13 cellular contexts compared by ENCODE assay signal in genomic region chr3:156551261-156551660, GRCh38. TPM values are rescaled to one million over a fixed set of nuclear protein-coding genes. Genes with fewer than 3 reads are reported as not detected.
DNase-seq lines count a peak whose midpoint lies in the region; ATAC-seq and TF ChIP-seq lines count a peak whose summit lies in the region.
"Had no signal": no experiment of that assay in that cellular context is flagged by ENCODE, and none has a peak within 500 bp of the region (broad histone marks: within the 10 kb centered on the region; RNA-seq: fewer than 3 reads in every experiment).

No MANE protein-coding gene starts in this region.

- WGBS in gastroesophageal sphincter (ENCODE audit: low coverage in 1 of 2), 2 donors = 62 to 80% methylated on average over 3 to 4 of the region's 4 CpGs

- H3K9me3 Mint-ChIP-seq in activated T-helper 17 cell treated with anti-CD3 and anti-CD28 coated beads, Interleukin-2, amount 50 U/mL, for 72 hours = no peaks in the 10 kb centered on the region
- H3K9me3 Mint-ChIP-seq: T-cell had no signal

- H3K36me3 ChIP-seq in left ventricle myocardium inferior (peaks cover 55% of the 10 kb centered on the region), gastroesophageal sphincter (peaks cover 0 to 51% of the 10 kb centered on the region in 2 donors), tibial artery (peaks cover 7 to 20% (median 9%) of the 10 kb centered on the region in 3 donors)

- H3K36me3 Mint-ChIP-seq in activated T-helper 17 cell treated with anti-CD3 and anti-CD28 coated beads, Interleukin-2, amount 50 U/mL, for 72 hours (ENCODE audit: low read depth) = peaks cover 80% of the 10 kb centered on the region

- no peaks in the 10 kb centered on the region for H3K27me3 Mint-ChIP-seq in activated T-helper 17 cell treated with anti-CD3 and anti-CD28 coated beads, Interleukin-2, amount 50 U/mL, for 72 hours
- H3K27me3 Mint-ChIP-seq: T-cell had no signal

- H3K4me1 ChIP-seq in left ventricle myocardium inferior (peaks cover 92% of the 10 kb centered on the region), gastroesophageal sphincter (peaks cover 15 to 81% (median 19%) of the 10 kb centered on the region in 3 donors), tibial artery (peaks cover 0 to 72% (median 27%) of the 10 kb centered on the region in 4 donors)

- H3K27me3 ChIP-seq in left ventricle myocardium inferior (ENCODE audit: low read depth) (no peaks in the 10 kb centered on the region), gastroesophageal sphincter (no peaks in the 10 kb centered on the region), tibial artery (no peaks in the 10 kb centered on the region)
- H3K27me3 ChIP-seq: ascending aorta, esophagus squamous epithelium, left lung had no signal

- no peak for TF ChIP-seq EP300 in gastroesophageal sphincter (IDR thresholded peaks at IDR 0.05)

- TF ChIP-seq POLR2A in gastroesophageal sphincter (IDR thresholded peaks at IDR 0.05) = no peak

- peaks cover 40% of the 10 kb centered on the region for H3K4me1 Mint-ChIP-seq in activated T-helper 17 cell treated with anti-CD3 and anti-CD28 coated beads, Interleukin-2, amount 50 U/mL, for 72 hours

- H3K4me3 Mint-ChIP-seq in activated T-helper 17 cell treated with anti-CD3 and anti-CD28 coated beads, Interleukin-2, amount 50 U/mL, for 72 hours = peak overlapping the region; percentile 87

- DNase-seq in left ventricle myocardium inferior = no peak
- DNase-seq in left ventricle myocardium superior = no peak
- no peak for DNase-seq in tibial artery
- DNase-seq in NCI-H526 (lab: John Stamatoyannopoulos, UW) = no peak
- DNase-seq in DMS79 treated with DMSO at 0.1 percent for 48 hours (lab: John Stamatoyannopoulos, UW) = no peak
- DNase-seq in middle frontal gyrus (ENCODE audit: extremely low spot score, low spot score) = no peak
- DNase-seq: esophagus squamous epithelium, left lung, NCI-H774, T-cell had no signal

- peak overlapping the region; percentile 91 for H3K27ac Mint-ChIP-seq in activated T-helper 17 cell treated with anti-CD3 and anti-CD28 coated beads, Interleukin-2, amount 50 U/mL, for 72 hours
- H3K27ac Mint-ChIP-seq: T-cell had no signal

- H3K9me3 ChIP-seq in left ventricle myocardium inferior (replicated peaks) (no peaks in the 10 kb centered on the region), gastroesophageal sphincter (no peaks in the 10 kb centered on the region), tibial artery (no peaks in the 10 kb centered on the region)
- H3K9me3 ChIP-seq: ascending aorta, esophagus squamous epithelium, left lung had no signal

- ATAC-seq in left ventricle myocardium superior = no peak
- no peak for ATAC-seq in activated T-helper 17 cell treated with anti-CD3 and anti-CD28 coated beads, Interleukin-2, amount 50 U/mL, for 72 hours (replicated peaks)
- ATAC-seq in gastroesophageal sphincter = no peak
- ATAC-seq: left lung, T-cell had no signal

- intact Hi-C loops in left ventricle myocardium inferior (cut with micrococcal nuclease) (loop anchor here (10.0 kb wide), 1 partner anchor 124 kb away; the partner anchor contains the start of gene TIPARP), left ventricle myocardium superior (cut with micrococcal nuclease) (loop anchor here (5.0 to 10.0 kb wide), 2 partner anchors 274 to 536 kb away; partner anchors contain the start of gene LEKR1), tibial artery (cut with DNase I; ENCODE audit: low total_unique reads) (loop anchor here (5.0 to 10.0 kb wide), 3 partner anchors 124 to 581 kb away; partner anchors contain the start of genes LEKR1 and TIPARP)

- peak overlapping the region; percentile 96 for H3K27ac ChIP-seq in left ventricle myocardium inferior (replicated peaks)
- H3K27ac ChIP-seq in gastroesophageal sphincter = peak overlapping the region in 3 of 4 donors; percentile 25 to 92 (median 35)
- peak overlapping the region; percentile 11 to 28 for H3K27ac ChIP-seq in tibial artery
- H3K27ac ChIP-seq: left lung had no signal

- peak overlapping the region; percentile 90 for H3K4me3 ChIP-seq in left ventricle myocardium inferior
- no peak overlapping the region for H3K4me3 ChIP-seq in gastroesophageal sphincter
- H3K4me3 ChIP-seq in tibial artery = peak overlapping the region in 1 of 2 donors; percentile 0
- H3K4me3 ChIP-seq: esophagus squamous epithelium, left lung had no signal

- TF ChIP-seq CTCF in left ventricle myocardium inferior (IDR thresholded peaks at IDR 0.05; ENCODE audit: borderline replicate concordance) = no peak
- no peak for TF ChIP-seq CTCF in gastroesophageal sphincter (IDR thresholded peaks at IDR 0.05)
- TF ChIP-seq CTCF in tibial artery (IDR thresholded peaks at IDR 0.05) = no peak

RNA-seq across cellular contexts. Expression of gene SSR3, which starts 3.7 kb away (rescaled TPM):
- total RNA-seq in left ventricle myocardium inferior (208 TPM), left ventricle myocardium superior (223 TPM), gastroesophageal sphincter (100 to 1,000 TPM in 3 of 4 donors, 10 to 100 TPM in 1; 99.6 to 308 (median 165) TPM)
- total RNA-seq in activated T-helper 17 cell treated with anti-CD3 and anti-CD28 coated beads, Interleukin-2, amount 50 U/mL, for 72 hours = 100 to 1,000 TPM; 140 to 188 TPM

Comparison
In these comparisons a context has a peak if more than half of its experiments do, and no peak if none do; other contexts are left out.
1. H3K27ac ChIP-seq: peak in every context shown above with its lines; median percentile 96 in left ventricle myocardium inferior; 35 in gastroesophageal sphincter; 20 in tibial artery.